25 cellular contexts compared by ENCODE assay signal in the genomic region with DNA sequence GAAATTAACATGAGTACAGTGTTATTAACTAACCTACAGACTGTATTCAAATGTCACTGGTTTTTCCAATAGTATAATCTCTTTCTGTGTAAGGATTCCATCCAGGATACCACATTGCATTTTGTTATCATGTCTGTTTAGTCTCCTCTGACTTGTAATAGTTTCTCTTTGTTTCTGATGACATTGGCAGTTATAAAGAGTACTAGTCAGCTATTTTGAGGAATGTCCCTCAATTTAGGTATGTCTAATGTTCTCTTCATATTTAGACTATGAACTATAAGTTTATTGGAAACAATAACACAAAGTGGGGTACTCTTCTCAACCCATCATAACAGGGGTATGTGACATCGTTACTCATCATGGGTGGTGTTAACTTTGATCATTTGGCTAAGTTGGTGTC.
"Had no signal": no experiment of that assay in that cellular context is flagged by ENCODE, and none has a peak within 500 bp of the region (broad histone marks: within the 10 kb centered on the region; RNA-seq: fewer than 3 reads in every experiment).

No MANE protein-coding gene starts in this region.

- H3K9me3 ChIP-seq: esophagus muscularis mucosa, left ventricle myocardium inferior, mucosa of descending colon, vagina had no signal

- H3K4me3 ChIP-seq: esophagus muscularis mucosa, left ventricle myocardium inferior, lung, mucosa of descending colon, vagina had no signal

- H3K27me3 Mint-ChIP-seq: type B pancreatic cell had no signal

- H3K27ac Mint-ChIP-seq: activated CD4-positive, alpha-beta T cell treated with anti-CD3 and anti-CD28 coated beads for 36 hours; activated CD8-positive, alpha-beta memory T cell treated with anti-CD3 and anti-CD28 coated beads, Interleukin-2, amount 10 ng/mL, durations not matched to agents 7 days and 5 days; activated CD8-positive, alpha-beta T cell treated with anti-CD3 and anti-CD28 coated beads, Interleukin-2, amount 10 ng/mL, durations not matched to agents 7 days and 5 days; activated naive CD8-positive, alpha-beta T cell; activated T-helper 2 cell treated with anti-CD3 and anti-CD28 coated beads, Interferon-gamma antibody, Interleukin-2, Interleukin-4, amounts not matched to agents 10 μg/mL and 5 μg/mL and 100 μg/mL, durations not matched to agents 14 hours and 24 hours and 36 hours; brain; endodermal cell; natural killer cell treated with Interleukin-12 subunit alpha and Interleukin-12 subunit beta and Interleukin-15 and Interleukin-18, amount 100 ng/mL, for 72 hours; stimulated activated naive CD8-positive, alpha-beta T cell treated with anti-CD3 and anti-CD28 coated beads, Interleukin-15, Interleukin-2, amounts not matched to agents 100 ng/mL and 50 ng/mL, for 24 hours; type B pancreatic cell had no signal

- DNase-seq: activated CD4-positive, alpha-beta T cell treated with anti-CD3 and anti-CD28 coated beads for 36 hours; activated CD4-positive, CD25-positive, alpha-beta regulatory T cell; activated CD8-positive, alpha-beta memory T cell treated with anti-CD3 and anti-CD28 coated beads, Interleukin-2, amount 10 ng/mL, durations not matched to agents 7 days and 5 days; activated CD8-positive, alpha-beta T cell treated with anti-CD3 and anti-CD28 coated beads, Interleukin-2, amount 10 ng/mL, durations not matched to agents 7 days and 5 days; activated naive CD4-positive, alpha-beta T cell treated with Interleukin-2 at 50 U/mL for 16 hours; activated T-cell treated with anti-CD3 and anti-CD28 coated beads, Interleukin-2, amount 50 U/mL, for 48 hours; aorta; caudate nucleus; endodermal cell; left ventricle myocardium inferior; mesendoderm; mucosa of descending colon; posterior cingulate gyrus; right cardiac atrium; stimulated activated CD4-positive, alpha-beta T cell treated with anti-CD3 and anti-CD28 coated beads, Interleukin-12 subunit alpha, Interleukin-12 subunit beta, amount 100 ng/mL, for 4 hours; stimulated activated CD4-positive, alpha-beta T cell treated with anti-CD3 and anti-CD28 coated beads, Interleukin-4, amount 100 ng/mL, for 1 hour had no signal

- H3K9me3 Mint-ChIP-seq: activated T-helper 2 cell treated with anti-CD3 and anti-CD28 coated beads, Interferon-gamma antibody, Interleukin-2, Interleukin-4, amounts not matched to agents 10 μg/mL and 5 μg/mL and 100 μg/mL, durations not matched to agents 14 hours and 24 hours and 36 hours; endodermal cell; natural killer cell treated with Interleukin-12 subunit alpha and Interleukin-12 subunit beta and Interleukin-15 and Interleukin-18, amount 100 ng/mL, for 72 hours; stimulated activated naive CD8-positive, alpha-beta T cell treated with anti-CD3 and anti-CD28 coated beads, Interleukin-15, Interleukin-2, amounts not matched to agents 100 ng/mL and 50 ng/mL, for 24 hours; type B pancreatic cell had no signal

- H3K27me3 ChIP-seq: esophagus muscularis mucosa, vagina had no signal

- H3K4me3 Mint-ChIP-seq: activated CD4-positive, alpha-beta T cell treated with anti-CD3 and anti-CD28 coated beads for 36 hours; activated CD8-positive, alpha-beta memory T cell treated with anti-CD3 and anti-CD28 coated beads, Interleukin-2, amount 10 ng/mL, durations not matched to agents 7 days and 5 days; activated CD8-positive, alpha-beta T cell treated with anti-CD3 and anti-CD28 coated beads, Interleukin-2, amount 10 ng/mL, durations not matched to agents 7 days and 5 days; activated naive CD8-positive, alpha-beta T cell; brain; endodermal cell; natural killer cell treated with Interleukin-12 subunit alpha and Interleukin-12 subunit beta and Interleukin-15 and Interleukin-18, amount 100 ng/mL, for 72 hours; stimulated activated naive CD8-positive, alpha-beta T cell treated with anti-CD3 and anti-CD28 coated beads, Interleukin-15, Interleukin-2, amounts not matched to agents 100 ng/mL and 50 ng/mL, for 24 hours; type B pancreatic cell had no signal

- H3K36me3 ChIP-seq: esophagus muscularis mucosa, left ventricle myocardium inferior, vagina had no signal

- H3K36me3 Mint-ChIP-seq: activated CD8-positive, alpha-beta memory T cell treated with anti-CD3 and anti-CD28 coated beads, Interleukin-2, amount 10 ng/mL, durations not matched to agents 7 days and 5 days; activated naive CD8-positive, alpha-beta T cell; brain; natural killer cell treated with Interleukin-12 subunit alpha and Interleukin-12 subunit beta and Interleukin-15 and Interleukin-18, amount 100 ng/mL, for 72 hours; type B pancreatic cell had no signal

- H3K27ac ChIP-seq: left ventricle myocardium inferior, vagina had no signal

- ATAC-seq: activated CD4-positive, alpha-beta T cell treated with anti-CD3 and anti-CD28 coated beads for 36 hours; activated CD8-positive, alpha-beta memory T cell treated with anti-CD3 and anti-CD28 coated beads, Interleukin-2, amount 10 ng/mL, durations not matched to agents 7 days and 5 days; activated CD8-positive, alpha-beta T cell treated with anti-CD3 and anti-CD28 coated beads, Interleukin-2, amount 10 ng/mL, durations not matched to agents 7 days and 5 days; mucosa of descending colon; natural killer cell treated with Interleukin-12 subunit alpha and Interleukin-12 subunit beta and Interleukin-15 and Interleukin-18, amount 100 ng/mL, for 72 hours; right cardiac atrium had no signal
